19 cellular contexts compared by ENCODE assay signal in genomic region chr16:80233097-80233835, GRCh38.
"Had no signal": no experiment of that assay in that cellular context is flagged by ENCODE, and none has a peak within 500 bp of the region (broad histone marks: within the 10 kb centered on the region; RNA-seq: fewer than 3 reads in every experiment).

No MANE protein-coding gene starts in this region.

- ATAC-seq: activated T-cell treated with anti-CD3 and anti-CD28 coated beads, Interleukin-2, amount 50 U/mL, for 4 hours; lower lobe of right lung had no signal

- H3K9me3 ChIP-seq: neutrophil, uterus had no signal

- H3K4me1 ChIP-seq: lower lobe of right lung, right atrium auricular region, uterus had no signal

- DNase-seq: activated CD4-positive, alpha-beta memory T cell treated with anti-CD3 and anti-CD28 coated beads, Interleukin-2, amount 10 ng/mL, durations not matched to agents 7 days and 5 days; activated CD4-positive, alpha-beta T cell treated with anti-CD3 and anti-CD28 coated beads for 4 hours; activated effector memory CD4-positive, alpha-beta T cell treated with Interleukin-2 at 50 U/mL for 16 hours; activated T-cell treated with anti-CD3 and anti-CD28 coated beads, Interleukin-2, amount 50 U/mL, for 4 hours; central memory CD4-positive, alpha-beta T cell; effector CD4-positive, alpha-beta T cell; foreskin melanocyte; kidney glomerular epithelial cell; lower lobe of right lung; midbrain; naive B cell; posterior cingulate gyrus; stimulated activated CD4-positive, alpha-beta T cell treated with anti-CD3 and anti-CD28 coated beads, Interleukin-2, amount 100 ng/mL, for 48 hours; T-helper 2 cell; uterus had no signal

- H3K27ac ChIP-seq: coronary artery, lower lobe of right lung, neutrophil, right atrium auricular region, tibial nerve had no signal

- H3K36me3 ChIP-seq: lower lobe of right lung, neutrophil, right atrium auricular region, tibial nerve, uterus had no signal

- H3K4me3 ChIP-seq: coronary artery, lower lobe of right lung, right atrium auricular region, tibial nerve, uterus had no signal

- H3K27me3 ChIP-seq: neutrophil, right atrium auricular region, tibial nerve, uterus had no signal
